In genomic region chr18:70421471-70421870, GRCh38 we compare ENCODE assay signal across 10 cellular contexts.
DNase-seq lines count a peak whose midpoint lies in the region; ATAC-seq and TF ChIP-seq lines count a peak whose summit lies in the region.
"Had no signal": no experiment of that assay in that cellular context is flagged by ENCODE, and none has a peak within 500 bp of the region (broad histone marks: within the 10 kb centered on the region; RNA-seq: fewer than 3 reads in every experiment).

No MANE protein-coding gene starts in this region.

- H3K27ac ChIP-seq in breast epithelium = peak overlapping the region; percentile 62 to 78
- peak overlapping the region; percentile 28 for H3K27ac ChIP-seq in upper lobe of right lung
- H3K27ac ChIP-seq: SK-N-MC had no signal

- H3K27me3 ChIP-seq in breast epithelium = no peaks in the 10 kb centered on the region
- no peaks in the 10 kb centered on the region for H3K27me3 ChIP-seq in upper lobe of right lung

- H3K36me3 ChIP-seq in breast epithelium (no peaks in the 10 kb centered on the region), upper lobe of right lung (no peaks in the 10 kb centered on the region)

- TF ChIP-seq POLR2A in breast epithelium (IDR thresholded peaks at IDR 0.05) = no peak

- intact Hi-C loops in breast epithelium (cut with DNase I; ENCODE audit: low total_unique reads) (no loop called here), upper lobe of right lung (cut with DNase I) (loop anchor here (10.0 kb wide), 1 partner anchor 227 kb away; no protein-coding TSS in a partner anchor)

- H3K4me1 ChIP-seq in breast epithelium = peaks cover 10 to 12% of the 10 kb centered on the region in 2 donors
- H3K4me1 ChIP-seq in upper lobe of right lung = peaks cover 38% of the 10 kb centered on the region

- DNase-seq in NCI-H226 (peak; percentile 34), breast epithelium (ENCODE audit: low spot score in 2 of 2) (no peak), kidney tubule cell (ENCODE audit: low spot score) (peak; percentile 78), upper lobe of right lung (no peak), NCI-H1092 treated with DMSO at 0.1 percent for 48 hours (lab: John Stamatoyannopoulos, UW) (no peak)

- H3K4me3 ChIP-seq in breast epithelium (no peak overlapping the region), upper lobe of right lung (no peak overlapping the region)
- H3K4me3 ChIP-seq: GM12878, SK-N-MC had no signal

- TF ChIP-seq CTCF in breast epithelium (IDR thresholded peaks at IDR 0.05) = no peak
- TF ChIP-seq CTCF in upper lobe of right lung (IDR thresholded peaks at IDR 0.05) = no peak

- ATAC-seq in upper lobe of right lung (no peak), HG02970 (IDR thresholded peaks at IDR 0.05; ENCODE audit: low FRiP score, unreplicated experiment) (no peak), GM18511 (IDR thresholded peaks at IDR 0.05; ENCODE audit: unreplicated experiment) (no peak)
- ATAC-seq: activated CD4-positive, CD25-positive, alpha-beta regulatory T cell treated with anti-CD3 and anti-CD28 coated beads, Interleukin-2, amount 50 U/mL, for 24 hours; GM12878 had no signal

- H3K9me3 ChIP-seq in breast epithelium (no peaks in the 10 kb centered on the region), upper lobe of right lung (no peaks in the 10 kb centered on the region)

Comparison
In these comparisons a context has a peak if more than half of its experiments do, and no peak if none do; other contexts are left out.
1. DNase-seq: peak in NCI-H226 (single experiment) and kidney tubule cell (single experiment); none in breast epithelium (0 of 2), upper lobe of right lung (single experiment) and NCI-H1092 treated with DMSO at 0.1 percent for 48 hours (single experiment).